ENCODE assay signal across 15 cellular contexts in the genomic region with DNA sequence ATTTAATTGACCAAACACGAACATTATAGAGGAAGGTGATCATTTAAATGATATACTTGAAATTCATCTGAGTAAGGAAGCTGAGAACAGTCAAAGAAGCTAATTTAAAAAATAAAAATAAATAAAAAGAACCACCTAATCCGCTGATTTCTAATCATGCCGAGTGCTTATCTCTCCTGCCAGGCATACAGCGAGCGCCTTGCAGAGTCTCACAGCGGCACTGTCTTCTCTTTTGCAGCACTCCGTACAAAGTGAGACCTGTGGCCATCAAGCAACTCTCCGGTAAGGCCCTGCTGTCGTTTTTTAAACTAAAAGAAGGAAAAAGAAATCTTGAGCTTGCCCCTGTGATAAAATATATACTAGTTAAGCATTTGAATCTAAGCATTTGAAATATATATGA. TPM values are rescaled to one million over a fixed set of nuclear protein-coding genes. Genes with fewer than 3 reads are reported as not detected.
"Had no signal": no experiment of that assay in that cellular context is flagged by ENCODE, and none has a peak within 500 bp of the region (broad histone marks: within the 10 kb centered on the region; RNA-seq: fewer than 3 reads in every experiment).

No MANE protein-coding gene starts in this region.

- H3K9me3 ChIP-seq: colonic mucosa, uterus had no signal

- H3K4me1 ChIP-seq: colonic mucosa, foreskin keratinocyte, uterus had no signal

- DNase-seq: colonic mucosa; dermis blood vessel endothelial cell; foreskin keratinocyte; head of caudate nucleus; hypothalamus; kidney glomerular epithelial cell; mammary epithelial cell; natural killer cell; stimulated activated CD4-positive, alpha-beta T cell treated with anti-CD3 and anti-CD28 coated beads, Interleukin-12 subunit alpha, Interleukin-12 subunit beta, amount 100 ng/mL, for 4 hours; stimulated activated naive CD4-positive, alpha-beta T cell treated with Interleukin-2 at 50 U/mL for 16 hours; trophoblast cell; uterus had no signal

- H3K27me3 ChIP-seq: colonic mucosa, uterus had no signal

- ATAC-seq: foreskin keratinocyte, natural killer cell, sciatic nerve had no signal

- H3K4me3 ChIP-seq: colonic mucosa, skin epidermis, uterus had no signal

- H3K36me3 ChIP-seq: colonic mucosa, uterus had no signal

- H3K27ac ChIP-seq: colonic mucosa, foreskin keratinocyte, skin epidermis, uterus had no signal

RNA-seq across cellular contexts. Expression of gene PDE9A, which starts 45.3 kb away (rescaled TPM):
- total RNA-seq: myocyte had no signal
